1 cellular context compared by ENCODE assay signal in the genomic region with DNA sequence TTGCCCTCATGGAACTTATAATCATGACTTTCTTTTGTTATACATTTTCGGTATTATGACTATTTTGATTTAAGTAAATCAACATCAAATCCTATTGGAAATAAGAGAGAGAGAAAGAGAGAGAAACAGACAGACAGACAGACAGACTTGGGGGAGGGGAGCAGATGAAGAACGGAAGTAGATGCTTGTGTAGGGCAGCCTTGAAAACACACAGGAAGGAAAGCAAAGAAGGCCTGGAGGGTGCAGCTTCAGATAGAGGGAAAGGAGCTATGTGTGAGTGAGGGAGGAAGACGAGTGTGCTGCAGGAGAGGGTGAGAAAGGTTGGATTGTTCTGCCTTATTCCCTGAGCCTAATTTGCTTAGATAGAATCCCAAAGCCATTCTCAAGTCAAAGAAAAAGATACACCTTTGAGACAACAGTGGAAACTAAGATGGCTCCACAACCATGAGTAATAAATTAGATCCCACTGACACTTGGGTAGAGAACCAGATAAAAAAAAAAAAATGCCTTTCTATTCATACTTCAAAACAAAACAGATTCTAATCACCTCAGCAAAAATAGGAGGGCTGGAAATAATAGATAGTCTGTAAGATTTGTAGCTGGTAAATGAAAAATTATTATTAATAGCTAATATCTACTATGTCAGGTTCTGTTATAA.
TF ChIP-seq lines count a peak whose summit lies in the region.

No MANE protein-coding gene starts in this region.

TF ChIP-seq in GM12878, 131 proteins besides CTCF, POLR2A, EP300 and RAD21 (continued from another document):
- TF ChIP-seq KLF5 (IDR thresholded peaks at IDR 0.05; ENCODE audit: partially characterized antibody) = no peak
- TF ChIP-seq TARDBP (IDR thresholded peaks at IDR 0.05; ENCODE audit: borderline replicate concordance) = no peak
- no peak for TF ChIP-seq JUNB (IDR thresholded peaks at IDR 0.05)
- TF ChIP-seq HDAC6 (IDR thresholded peaks at IDR 0.05; ENCODE audit: unreplicated experiment) = no peak
- TF ChIP-seq FOXM1 (IDR thresholded peaks at IDR 0.05; ENCODE audit: low read depth, low read length) = no peak
TF ChIP-seq in GM12878: peak in this region for 0.
